1 cellular context compared by ENCODE assay signal in genomic region chr17:81550285-81550684, GRCh38.
TF ChIP-seq lines count a peak whose summit lies in the region.

No MANE protein-coding gene starts in this region.

TF ChIP-seq in HepG2, 621 proteins besides CTCF, POLR2A, EP300 and RAD21:
- TF ChIP-seq ZNF235 (CRISPR knock-in tag; IDR thresholded peaks at IDR 0.05; ENCODE audit: borderline replicate concordance): no peak
TF ChIP-seq in HepG2: peak in this region for 0.
